In genomic region chr10:101061814-101062230, GRCh38 we compare ENCODE assay signal across 8 cellular contexts. TPM values are rescaled to one million over a fixed set of nuclear protein-coding genes. Genes with fewer than 3 reads are reported as not detected.
DNase-seq lines count a peak whose midpoint lies in the region; ATAC-seq and TF ChIP-seq lines count a peak whose summit lies in the region.

Gene KAZALD1, plus strand, starts transcription at chr10:101061989. Its CDS starts 604 bp downstream, at chr10:101062593.

- H3K36me3 ChIP-seq in HCT116 (ENCODE audit: control insufficient read depth in 1 of 2, insufficient read depth in 2 of 2, low read length in 2 of 2) (peaks cover 0 to 8% of the 10 kb centered on the region in 2 experiments; a peak in 1 of 4 replicates), smooth muscle cell (ENCODE audit: low read depth) (no peaks in the 10 kb centered on the region)

- no peaks in the 10 kb centered on the region for H3K9me3 Mint-ChIP-seq in WTC11

- H3F3A ChIP-seq in smooth muscle cell (ENCODE audit: low read depth): peaks cover 21% of the 10 kb centered on the region

- CTCF ChIA-PET in HCT116 (lab: Charles Lee): interaction anchor here (0.8 to 6.8 kb wide), 13 partner anchors 8 to 100 kb away, joined by 3 to 109 read pairs (median 9); partner anchors contain the start of genes PDZD7 and SFXN3
- CTCF ChIA-PET in WTC11 (lab: Charles Lee): interaction anchor here (0.8 to 15.0 kb wide), 17 partner anchors 10 to 318 kb away, joined by 3 to 405 read pairs (median 5); partner anchors contain the start of genes PDZD7, SEMA4G and SFXN3

- H3K4me3 Mint-ChIP-seq in WTC11: peak within 1 kb of the TSS; percentile 97

- RAD21 ChIA-PET in HCT116 (lab: Charles Lee; ENCODE audit: low non-redundant PET in 1 of 2, low total read pairs in 2 of 2, uncharacterized antibody in 2 of 2, unreplicated experiment in 2 of 2): interaction anchor here (0.9 to 2.2 kb wide), 4 partner anchors 12 to 81 kb away, joined by 3 to 9 read pairs (median 6); no protein-coding TSS in a partner anchor

- WGBS in right cardiac atrium: 25% methylated on average over 22 of the region's 22 CpGs
- 15% methylated on average over 22 of the region's 22 CpGs for WGBS in smooth muscle cell (ENCODE audit: low lambda C conversion rate)

- H3K27ac ChIP-seq in HCT116 (ENCODE audit: low read depth, low read length) (peak within 1 kb of the TSS; percentile 99), right cardiac atrium (ENCODE audit: low read length) (peak within 1 kb of the TSS; percentile 99), smooth muscle cell (ENCODE audit: low read depth) (peak within 1 kb of the TSS; percentile 88)

- peaks cover 53% of the 10 kb centered on the region for H3K27me3 Mint-ChIP-seq in WTC11 (ENCODE audit: low read depth)

- TF ChIP-seq CTCF in HCT116 (IDR thresholded peaks at IDR 0.05 in 2 of 3, conservative IDR thresholded peaks at IDR 0.05 in 1 of 3; ENCODE audit: borderline replicate concordance in 1 of 3, insufficient read depth in 1 of 3, low read depth in 2 of 3, low read length in 2 of 3) (no peak), WTC11 (IDR thresholded peaks at IDR 0.05) (no peak), smooth muscle cell (IDR thresholded peaks at IDR 0.05; ENCODE audit: borderline replicate concordance, insufficient read depth, poor library complexity, severe bottlenecking) (no peak)

- peak; percentile 2 for TF ChIP-seq POLR2A in HCT116 (IDR thresholded peaks at IDR 0.05; ENCODE audit: borderline replicate concordance, extremely low read depth, insufficient read depth, insufficient read length)

- H3K27me3 ChIP-seq in HCT116 (ENCODE audit: insufficient read depth, low read length) (no peaks in the 10 kb centered on the region), right cardiac atrium (ENCODE audit: control insufficient read depth, insufficient read depth) (no peaks in the 10 kb centered on the region), smooth muscle cell (ENCODE audit: low read depth) (no peaks in the 10 kb centered on the region)

- H3K4me3 ChIP-seq in HCT116 (replicated peaks in 1 of 2; ENCODE audit: low read depth in 1 of 2, low read length in 2 of 2) (peak within 1 kb of the TSS; percentile 80 to 84), right cardiac atrium (ENCODE audit: low read length) (peak within 1 kb of the TSS; percentile 73), smooth muscle cell (peak within 1 kb of the TSS; percentile 76)

- H2AFZ ChIP-seq in HCT116 (ENCODE audit: low read depth, low read length, poor library complexity, severe bottlenecking) (peak within 1 kb of the TSS; percentile 73), smooth muscle cell (ENCODE audit: low read depth) (peak within 1 kb of the TSS; percentile 90)

- H3K36me3 Mint-ChIP-seq in WTC11: no peaks in the 10 kb centered on the region

- BruUV-seq in HCT116 (replicated peaks; lab: Mats Ljungman, UMichigan): no TSS peak

- peak within 1 kb of the TSS; percentile 91 for H3K9ac ChIP-seq in HCT116 (ENCODE audit: low read length)
- peak within 1 kb of the TSS; percentile 92 for H3K9ac ChIP-seq in smooth muscle cell (ENCODE audit: low read depth)

- H3K9me2 ChIP-seq in HCT116 (ENCODE audit: insufficient read depth): no peaks in the 10 kb centered on the region

- no peaks in the 10 kb centered on the region for H4K20me1 ChIP-seq in HCT116 (ENCODE audit: insufficient read depth)
- H4K20me1 ChIP-seq in smooth muscle cell (ENCODE audit: low read depth): no peaks in the 10 kb centered on the region

- intact Hi-C loops in HCT116 (cut with micrococcal nuclease): loop anchor here (2.0 to 10.0 kb wide), 3 partner anchors 19 to 1580 kb away; partner anchors contain the start of gene TRIM8
- intact Hi-C loops in right cardiac atrium (cut with DNase I): no loop called here

- POLR2A ChIA-PET in HCT116 (lab: Charles Lee): interaction anchor here (0.9 to 3.6 kb wide), 7 partner anchors 8 to 152 kb away, joined by 3 to 20 read pairs (median 8); no protein-coding TSS in a partner anchor
- POLR2A ChIA-PET in WTC11 (lab: Charles Lee): interaction anchor here (0.6 to 1.6 kb wide), 4 partner anchors 12 to 378 kb away, joined by 3 to 8 read pairs (median 6); no protein-coding TSS in a partner anchor

- ATAC-seq in HCT116 (no peak), WTC11 (no peak), right cardiac atrium (no peak), HG02884 (IDR thresholded peaks at IDR 0.05; ENCODE audit: unreplicated experiment) (no peak), GM18511 (IDR thresholded peaks at IDR 0.05; ENCODE audit: unreplicated experiment) (no peak)

- no peak for TF ChIP-seq RAD21 in HCT116 (IDR thresholded peaks at IDR 0.05; ENCODE audit: low read depth)

- DNase-seq in HCT116 (ENCODE audit: low read depth, low spot score): no peak
- no peak for DNase-seq in WTC11 (ENCODE audit: low spot score)
- peak in 1 of 3 donors; percentile 92 for DNase-seq in right cardiac atrium
- DNase-seq in smooth muscle cell (lab: John Stamatoyannopoulos, UW; ENCODE audit: unreplicated experiment): peak; percentile 49
- DNase-seq in hippocampal formation (lab: John Stamatoyannopoulos, UW): no peak
- no peak for DNase-seq in NOMO-1 treated with dmso at 0.1 percent for 144 hours (lab: John Stamatoyannopoulos, UW; ENCODE audit: unreplicated experiment)

- H3K4me2 ChIP-seq in HCT116 (ENCODE audit: low read length) (peak within 1 kb of the TSS; percentile 81), smooth muscle cell (peak within 1 kb of the TSS; percentile 91)

- H3K9me3 ChIP-seq in HCT116 (ENCODE audit: control insufficient read depth in 1 of 2, insufficient read depth in 1 of 2, low read depth in 1 of 2, low read length in 2 of 2) (no peaks in the 10 kb centered on the region), right cardiac atrium (ENCODE audit: control insufficient read depth, low read length) (no peaks in the 10 kb centered on the region), smooth muscle cell (replicated peaks; ENCODE audit: low read depth) (no peaks in the 10 kb centered on the region)

- peak within 1 kb of the TSS; percentile 98 for H3K27ac Mint-ChIP-seq in WTC11

- H3K4me1 ChIP-seq in HCT116 (ENCODE audit: control insufficient read depth in 1 of 2, insufficient read depth in 2 of 2, low read length in 2 of 2): peaks cover 49 to 66% of the 10 kb centered on the region in 2 experiments
- peaks cover 14% of the 10 kb centered on the region for H3K4me1 ChIP-seq in right cardiac atrium (ENCODE audit: control insufficient read depth, insufficient read depth, low read length)
- H3K4me1 ChIP-seq in smooth muscle cell (ENCODE audit: low read depth): peaks cover 39% of the 10 kb centered on the region

- peaks cover 48% of the 10 kb centered on the region for H3K4me1 Mint-ChIP-seq in WTC11

- peaks cover 37% of the 10 kb centered on the region for H3K79me2 ChIP-seq in HCT116 (ENCODE audit: insufficient read depth, low read length)
- no peaks in the 10 kb centered on the region for H3K79me2 ChIP-seq in smooth muscle cell (ENCODE audit: low read depth)

TF ChIP-seq in HCT116, 20 proteins besides CTCF, POLR2A, EP300 and RAD21 (continues in another document):
- TF ChIP-seq ZNF274 (IDR thresholded peaks at IDR 0.05; ENCODE audit: low read depth, low read length) (no peak), CBX3 (IDR thresholded peaks at IDR 0.05; ENCODE audit: low read depth) (no peak), MAX (IDR thresholded peaks at IDR 0.05) (no peak), SIN3A (IDR thresholded peaks at IDR 0.05; ENCODE audit: low read depth) (no peak), ELF1 (IDR thresholded peaks at IDR 0.05; ENCODE audit: borderline replicate concordance, low read depth) (no peak), JUND (IDR thresholded peaks at IDR 0.05) (no peak), EGR1 (IDR thresholded peaks at IDR 0.05; ENCODE audit: low read depth) (no peak), POLR2AphosphoS5 (IDR thresholded peaks at IDR 0.05; ENCODE audit: low read depth, low read length) (no peak)

TF ChIP-seq in WTC11, 78 proteins besides CTCF, POLR2A, EP300 and RAD21 (continues in another document):
- TF ChIP-seq ZNF219 (CRISPR knock-in tag; IDR thresholded peaks at IDR 0.05; ENCODE audit: borderline replicate concordance): no peak
- TF ChIP-seq ARID4B (CRISPR knock-in tag; IDR thresholded peaks at IDR 0.05; ENCODE audit: borderline replicate concordance): no peak
- no peak for TF ChIP-seq NFATC4 (CRISPR knock-in tag; IDR thresholded peaks at IDR 0.05)
- no peak for TF ChIP-seq ZBTB21 (CRISPR knock-in tag; IDR thresholded peaks at IDR 0.05; ENCODE audit: borderline replicate concordance)

RNA-seq across cellular contexts. Expression of gene KAZALD1, which starts in this region (rescaled TPM):
- total RNA-seq in HCT116 (2021; ENCODE audit: unreplicated experiment) (16.0 TPM), WTC11 (2021) (9.6 to 19.2 TPM (median 10.2 TPM) in 3 replicates), right cardiac atrium (10 to 100 TPM in 3 of 4 donors, 1 to 10 TPM in 1; 6.7 to 19.1 (median 12.7) TPM), smooth muscle cell (11.5 and 13.1 TPM in 2 replicates)
- 8.1 and 9.4 TPM in 2 replicates for polyA plus RNA-seq in HCT116 (2012)
- polyA plus RNA-seq in right cardiac atrium (15.3 TPM), smooth muscle cell (20.3 and 20.4 TPM in 2 replicates)
